ENCODE assay signal across 14 cellular contexts in the genomic region with DNA sequence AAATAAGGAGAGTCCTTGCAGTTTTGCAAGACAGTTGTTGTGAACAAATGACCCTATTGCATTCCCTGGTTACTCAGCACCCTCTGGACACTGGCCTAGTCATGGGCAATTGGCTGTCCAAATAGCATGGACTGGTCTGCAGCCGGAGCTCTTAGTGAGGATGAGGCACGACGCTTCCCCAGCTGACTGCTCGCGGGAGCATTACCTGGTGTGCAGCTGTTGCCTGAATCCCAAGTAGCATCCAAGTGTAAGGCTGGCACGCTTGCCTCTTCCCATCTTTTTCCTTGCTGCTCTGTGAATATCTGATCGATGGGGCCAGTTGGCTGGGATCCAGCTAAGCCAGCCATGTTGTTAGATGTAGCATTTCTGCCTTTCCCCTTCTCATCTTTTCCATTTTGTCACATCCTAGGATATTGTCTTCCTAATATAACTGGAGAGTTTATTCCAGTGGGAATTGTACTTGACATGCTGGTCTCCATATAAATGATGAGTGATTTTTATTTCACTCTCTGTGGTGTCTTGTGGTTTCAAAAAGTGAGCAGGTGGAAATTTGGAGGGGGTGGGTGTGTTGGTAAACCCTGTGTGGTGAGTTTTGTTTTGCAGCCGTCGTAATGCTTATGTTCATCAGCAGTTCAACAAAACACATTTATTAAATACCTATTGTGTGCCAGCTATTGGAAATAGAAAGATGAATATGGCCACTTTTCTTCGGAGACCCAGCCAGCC.
DNase-seq lines count a peak whose midpoint lies in the region; ATAC-seq and TF ChIP-seq lines count a peak whose summit lies in the region.
"Had no signal": no experiment of that assay in that cellular context is flagged by ENCODE, and none has a peak within 500 bp of the region (broad histone marks: within the 10 kb centered on the region; RNA-seq: fewer than 3 reads in every experiment).

No MANE protein-coding gene starts in this region.

- H3K79me2 ChIP-seq in GM23338 (replicated peaks; ENCODE audit: insufficient read depth), result peaks cover 99% of the 10 kb centered on the region

- peaks cover 32% of the 10 kb centered on the region for H3K36me3 Mint-ChIP-seq in activated T-helper 17 cell treated with anti-CD3 and anti-CD28 coated beads, Interleukin-2, amount 50 U/mL, for 72 hours (ENCODE audit: low read depth)
- peaks cover 4% of the 10 kb centered on the region; the same call in 2 of the 3 replicates for H3K36me3 Mint-ChIP-seq in GM23338 (ENCODE audit: low read depth)

- H2AFZ ChIP-seq in GM23338, result no peak overlapping the region

- H3K4me3 ChIP-seq in AG10803 (ENCODE audit: low read length) (no peak overlapping the region), GM23338 (no peak overlapping the region)
- H3K4me3 ChIP-seq: heart right ventricle had no signal

- no peak overlapping the region for H3K27ac Mint-ChIP-seq in activated T-helper 17 cell treated with anti-CD3 and anti-CD28 coated beads, Interleukin-2, amount 50 U/mL, for 72 hours
- no peak overlapping the region for H3K27ac Mint-ChIP-seq in GM23338

- peaks cover 47% of the 10 kb centered on the region for H3K4me1 Mint-ChIP-seq in activated T-helper 17 cell treated with anti-CD3 and anti-CD28 coated beads, Interleukin-2, amount 50 U/mL, for 72 hours
- peaks cover 65% of the 10 kb centered on the region for H3K4me1 Mint-ChIP-seq in GM23338

- H3K4me2 ChIP-seq in GM23338, result no peak overlapping the region

- H3K27me3 ChIP-seq in GM23338 (ENCODE audit: insufficient read depth), result no peaks in the 10 kb centered on the region
- H3K27me3 ChIP-seq: heart right ventricle had no signal

- no peaks in the 10 kb centered on the region for H3K9me3 Mint-ChIP-seq in activated T-helper 17 cell treated with anti-CD3 and anti-CD28 coated beads, Interleukin-2, amount 50 U/mL, for 72 hours
- H3K9me3 Mint-ChIP-seq in GM23338, result no peaks in the 10 kb centered on the region

- no peak overlapping the region for H3K4me3 Mint-ChIP-seq in activated T-helper 17 cell treated with anti-CD3 and anti-CD28 coated beads, Interleukin-2, amount 50 U/mL, for 72 hours
- no peak overlapping the region for H3K4me3 Mint-ChIP-seq in GM23338

- H3K9me2 ChIP-seq in GM23338 (ENCODE audit: insufficient read depth), result no peaks in the 10 kb centered on the region

- no peak for TF ChIP-seq CTCF in AG10803 (conservative IDR thresholded peaks at IDR 0.05; ENCODE audit: low read length)
- TF ChIP-seq CTCF in GM23338 (conservative IDR thresholded peaks at IDR 0.05; ENCODE audit: low read depth in 2 of 2), result no peak

- peaks cover 77% of the 10 kb centered on the region for H4K20me1 ChIP-seq in GM23338 (replicated peaks; ENCODE audit: insufficient read depth)

- peaks cover 48% of the 10 kb centered on the region for H3K4me1 ChIP-seq in GM23338 (ENCODE audit: insufficient read depth)

- DNase-seq in AG10803 (ENCODE audit: low read depth), result peak; percentile 45
- DNase-seq in EL, result peak; percentile 30
- DNase-seq in left lobe of liver (ENCODE audit: low spot score), result peak; percentile 51
- no peak for DNase-seq in foreskin melanocyte
- no peak for DNase-seq in NCI-H2081 (lab: John Stamatoyannopoulos, UW)
- no peak for DNase-seq in GM23338 (ENCODE audit: low spot score)
- DNase-seq: amygdala; effector memory CD4-positive, alpha-beta T cell; heart right ventricle had no signal

- no peaks in the 10 kb centered on the region for H3K27me3 Mint-ChIP-seq in activated T-helper 17 cell treated with anti-CD3 and anti-CD28 coated beads, Interleukin-2, amount 50 U/mL, for 72 hours
- H3K27me3 Mint-ChIP-seq in GM23338 (ENCODE audit: insufficient read depth, low read depth, poor library complexity), result no peaks in the 10 kb centered on the region
- H3K27me3 Mint-ChIP-seq: progenitor cell of endocrine pancreas had no signal

- H3K36me3 ChIP-seq in GM23338 (ENCODE audit: insufficient read depth), result no peaks in the 10 kb centered on the region

- H3K27ac ChIP-seq in GM23338 (ENCODE audit: low read depth), result no peak overlapping the region
- H3K27ac ChIP-seq: heart right ventricle, RWPE1 had no signal

- no peaks in the 10 kb centered on the region for H3F3A ChIP-seq in GM23338 (replicated peaks; ENCODE audit: low read depth)

- peak; percentile 23 for ATAC-seq in activated T-helper 17 cell treated with anti-CD3 and anti-CD28 coated beads, Interleukin-2, amount 50 U/mL, for 72 hours (replicated peaks)
- peak; percentile 63 for ATAC-seq in left lobe of liver
- no peak for ATAC-seq in HG02610 (IDR thresholded peaks at IDR 0.05; ENCODE audit: unreplicated experiment)
- no peak for ATAC-seq in GM23338
- ATAC-seq: HCT116 had no signal

TF ChIP-seq in GM23338, 12 proteins besides CTCF, POLR2A, EP300 and RAD21 (continues in another document):
- no peak for TF ChIP-seq CREB1 (CRISPR knock-in tag; IDR thresholded peaks at IDR 0.05; ENCODE audit: low read depth)
- no peak for TF ChIP-seq JUNB (IDR thresholded peaks at IDR 0.05; ENCODE audit: unreplicated experiment)
- TF ChIP-seq, protein P1, sequence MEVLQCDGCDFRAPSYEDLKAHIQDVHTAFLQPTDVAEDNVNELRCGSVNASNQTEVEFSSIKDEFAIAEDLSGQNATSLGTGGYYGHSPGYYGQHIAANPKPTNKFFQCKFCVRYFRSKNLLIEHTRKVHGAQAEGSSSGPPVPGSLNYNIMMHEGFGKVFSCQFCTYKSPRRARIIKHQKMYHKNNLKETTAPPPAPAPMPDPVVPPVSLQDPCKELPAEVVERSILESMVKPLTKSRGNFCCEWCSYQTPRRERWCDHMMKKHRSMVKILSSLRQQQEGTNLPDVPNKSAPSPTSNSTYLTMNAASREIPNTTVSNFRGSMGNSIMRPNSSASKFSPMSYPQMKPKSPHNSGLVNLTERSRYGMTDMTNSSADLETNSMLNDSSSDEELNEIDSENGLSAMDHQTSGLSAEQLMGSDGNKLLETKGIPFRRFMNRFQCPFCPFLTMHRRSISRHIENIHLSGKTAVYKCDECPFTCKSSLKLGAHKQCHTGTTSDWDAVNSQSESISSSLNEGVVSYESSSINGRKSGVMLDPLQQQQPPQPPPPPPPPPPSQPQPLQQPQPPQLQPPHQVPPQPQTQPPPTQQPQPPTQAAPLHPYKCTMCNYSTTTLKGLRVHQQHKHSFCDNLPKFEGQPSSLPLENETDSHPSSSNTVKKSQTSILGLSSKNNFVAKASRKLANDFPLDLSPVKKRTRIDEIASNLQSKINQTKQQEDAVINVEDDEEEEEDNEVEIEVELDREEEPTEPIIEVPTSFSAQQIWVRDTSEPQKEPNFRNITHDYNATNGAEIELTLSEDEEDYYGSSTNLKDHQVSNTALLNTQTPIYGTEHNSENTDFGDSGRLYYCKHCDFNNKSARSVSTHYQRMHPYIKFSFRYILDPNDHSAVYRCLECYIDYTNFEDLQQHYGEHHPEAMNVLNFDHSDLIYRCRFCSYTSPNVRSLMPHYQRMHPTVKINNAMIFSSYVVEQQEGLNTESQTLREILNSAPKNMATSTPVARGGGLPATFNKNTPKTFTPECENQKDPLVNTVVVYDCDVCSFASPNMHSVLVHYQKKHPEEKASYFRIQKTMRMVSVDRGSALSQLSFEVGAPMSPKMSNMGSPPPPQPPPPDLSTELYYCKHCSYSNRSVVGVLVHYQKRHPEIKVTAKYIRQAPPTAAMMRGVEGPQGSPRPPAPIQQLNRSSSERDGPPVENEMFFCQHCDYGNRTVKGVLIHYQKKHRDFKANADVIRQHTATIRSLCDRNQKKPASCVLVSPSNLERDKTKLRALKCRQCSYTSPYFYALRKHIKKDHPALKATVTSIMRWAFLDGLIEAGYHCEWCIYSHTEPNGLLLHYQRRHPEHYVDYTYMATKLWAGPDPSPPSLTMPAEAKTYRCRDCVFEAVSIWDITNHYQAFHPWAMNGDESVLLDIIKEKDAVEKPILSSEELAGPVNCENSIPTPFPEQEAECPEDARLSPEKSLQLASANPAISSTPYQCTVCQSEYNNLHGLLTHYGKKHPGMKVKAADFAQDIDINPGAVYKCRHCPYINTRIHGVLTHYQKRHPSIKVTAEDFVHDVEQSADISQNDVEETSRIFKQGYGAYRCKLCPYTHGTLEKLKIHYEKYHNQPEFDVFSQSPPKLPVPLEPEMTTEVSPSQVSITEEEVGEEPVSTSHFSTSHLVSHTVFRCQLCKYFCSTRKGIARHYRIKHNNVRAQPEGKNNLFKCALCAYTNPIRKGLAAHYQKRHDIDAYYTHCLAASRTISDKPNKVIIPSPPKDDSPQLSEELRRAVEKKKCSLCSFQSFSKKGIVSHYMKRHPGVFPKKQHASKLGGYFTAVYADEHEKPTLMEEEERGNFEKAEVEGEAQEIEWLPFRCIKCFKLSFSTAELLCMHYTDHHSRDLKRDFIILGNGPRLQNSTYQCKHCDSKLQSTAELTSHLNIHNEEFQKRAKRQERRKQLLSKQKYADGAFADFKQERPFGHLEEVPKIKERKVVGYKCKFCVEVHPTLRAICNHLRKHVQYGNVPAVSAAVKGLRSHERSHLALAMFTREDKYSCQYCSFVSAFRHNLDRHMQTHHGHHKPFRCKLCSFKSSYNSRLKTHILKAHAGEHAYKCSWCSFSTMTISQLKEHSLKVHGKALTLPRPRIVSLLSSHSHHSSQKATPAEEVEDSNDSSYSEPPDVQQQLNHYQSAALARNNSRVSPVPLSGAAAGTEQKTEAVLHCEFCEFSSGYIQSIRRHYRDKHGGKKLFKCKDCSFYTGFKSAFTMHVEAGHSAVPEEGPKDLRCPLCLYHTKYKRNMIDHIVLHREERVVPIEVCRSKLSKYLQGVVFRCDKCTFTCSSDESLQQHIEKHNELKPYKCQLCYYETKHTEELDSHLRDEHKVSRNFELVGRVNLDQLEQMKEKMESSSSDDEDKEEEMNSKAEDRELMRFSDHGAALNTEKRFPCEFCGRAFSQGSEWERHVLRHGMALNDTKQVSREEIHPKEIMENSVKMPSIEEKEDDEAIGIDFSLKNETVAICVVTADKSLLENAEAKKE (CRISPR knock-in tag; IDR thresholded peaks at IDR 0.05), result no peak
- TF ChIP-seq NANOG (IDR thresholded peaks at IDR 0.05; ENCODE audit: borderline replicate concordance), result no peak
- no peak for TF ChIP-seq ZNF114 (CRISPR knock-in tag; IDR thresholded peaks at IDR 0.05)
- TF ChIP-seq POLR2AphosphoS5 (IDR thresholded peaks at IDR 0.05; ENCODE audit: low read depth), result no peak
- no peak for TF ChIP-seq STAT1 (IDR thresholded peaks at IDR 0.05; ENCODE audit: unreplicated experiment)

Comparison
In these comparisons a context has a peak if more than half of its experiments do, and no peak if none do; other contexts are left out.
1. DNase-seq: peak in AG10803 (single experiment), EL (single experiment) and left lobe of liver (single experiment); none in foreskin melanocyte (single experiment), NCI-H2081 (0 of 2) and GM23338 (single experiment).
2. ATAC-seq: peak in activated T-helper 17 cell treated with anti-CD3 and anti-CD28 coated beads, Interleukin-2, amount 50 U/mL, for 72 hours (single experiment) and left lobe of liver (single experiment); none in HG02610 (single experiment) and GM23338 (single experiment).